Comparison of ENCODE assay signal across 8 cellular contexts in genomic region chr19:49817964-49818690, GRCh38. TPM values are rescaled to one million over a fixed set of nuclear protein-coding genes. Genes with fewer than 3 reads are reported as not detected.
A peak's percentile ranks its signal among the peaks of the same experiment; 100 is the strongest.
DNase-seq lines count a peak whose midpoint lies in the region; ATAC-seq, FAIRE-seq and TF ChIP-seq lines count a peak whose summit lies in the region.

Gene MED25, plus strand, starts transcription at chr19:49818289. Its CDS starts 53 bp downstream, at chr19:49818342.

- peaks cover 4 to 33% (median 13%) of the 10 kb centered on the region in 11 experiments; a peak in 17 of 22 replicates for H4K20me1 ChIP-seq in BLaER1 treated with 17β-estradiol and CSF1 and Interleukin-3, amounts not matched to agents 10 nM and 100 nM
- no peaks in the 10 kb centered on the region for H4K20me1 ChIP-seq in HepG2 (ENCODE audit: insufficient read depth, low read length)

- FAIRE-seq in GM19239 (lab: Jason Lieb, UNC) (peak; percentile 92), HepG2 (lab: Jason Lieb, UNC) (peak; percentile 83)

- no peak for TF ChIP-seq CTCF in HepG2 (CRISPR knock-in tag; IDR thresholded peaks at IDR 0.05)

- H3K4me2 ChIP-seq in BLaER1 treated with 17β-estradiol and CSF1 and Interleukin-3, amounts not matched to agents 10 nM and 100 nM, result peak within 1 kb of the TSS; percentile 87 to 98 (median 97)
- peak within 1 kb of the TSS; percentile 78 for H3K4me2 ChIP-seq in HepG2 (ENCODE audit: low read depth, low read length)

- no peaks in the 10 kb centered on the region for H3K27me3 ChIP-seq in BLaER1 treated with 17β-estradiol and CSF1 and Interleukin-3, amounts not matched to agents 10 nM and 100 nM
- H3K27me3 ChIP-seq in HepG2 (ENCODE audit: control insufficient read depth in 1 of 2, insufficient read depth in 2 of 2, low read length in 2 of 2), result no peaks in the 10 kb centered on the region; a peak in 1 of 5 replicates

- H3K27ac ChIP-seq in BLaER1 treated with 17β-estradiol and CSF1 and Interleukin-3, amounts not matched to agents 10 nM and 100 nM, result peak within 1 kb of the TSS; percentile 70 to 98 (median 85)
- H3K27ac ChIP-seq in HepG2 (ENCODE audit: extremely low read length, insufficient read depth, low read length), result peak within 1 kb of the TSS; percentile 88

- TF ChIP-seq RAD21 in HepG2 (CRISPR knock-in tag; IDR thresholded peaks at IDR 0.05), result no peak; the same call in 1 of the 2 replicates

- H3K4me3 ChIP-seq in BLaER1 treated with 17β-estradiol and CSF1 and Interleukin-3, amounts not matched to agents 10 nM and 100 nM, result peak within 1 kb of the TSS; percentile 80 to 96 (median 93)
- H3K4me3 ChIP-seq in HepG2 (replicated peaks in 1 of 3; ENCODE audit: insufficient read depth in 1 of 3, low read depth in 2 of 3, low read length in 3 of 3), result peak within 1 kb of the TSS; percentile 88 to 98 (median 91)

- intact Hi-C loops in HepG2 (cut with micrococcal nuclease; ENCODE audit: unreplicated experiment), result loop anchor here (10.0 kb wide), 1 partner anchor 53 kb away; the partner anchor contains the start of genes AP2A1 and TSKS

- no peaks in the 10 kb centered on the region for H3K9me3 ChIP-seq in BLaER1 treated with 17β-estradiol and CSF1 and Interleukin-3, amounts not matched to agents 10 nM and 100 nM (replicated peaks in 1 of 11)
- no peaks in the 10 kb centered on the region for H3K9me3 ChIP-seq in HepG2 (ENCODE audit: low read length)

- ATAC-seq in HG03457 (IDR thresholded peaks at IDR 0.05; ENCODE audit: unreplicated experiment), result peak; percentile 51
- ATAC-seq in HepG2, result peak; percentile 96

- WGBS in HepG2 (ENCODE audit: low lambda C conversion rate), result under 1% methylated on average over 26 of the region's 58 CpGs

- BruUV-seq in HepG2 (replicated peaks; lab: Mats Ljungman, UMichigan), result no TSS peak

- DNase-seq in GM19239 (ENCODE audit: insufficient read length, low spot score), result peak; percentile 81
- DNase-seq in NCI-H524 treated with DMSO at 0.1 percent for 48 hours (lab: John Stamatoyannopoulos, UW), result peak; percentile 56
- DNase-seq in activated CD4-positive, alpha-beta T cell treated with anti-CD3 and anti-CD28 coated beads, Interleukin-2, amount 50 U/mL, for 4 hours, result peak; percentile 82 to 84
- peak; percentile 90 for DNase-seq in dermis blood vessel endothelial cell
- peak; percentile 63 for DNase-seq in HepG2 (ENCODE audit: low spot score)
- DNase-seq in stimulated activated CD4-positive, alpha-beta T cell treated with anti-CD3 and anti-CD28 coated beads, Interleukin-4, amount 100 ng/mL, for 1 hour, result peak; percentile 83

- TF ChIP-seq POLR2A in HepG2 (IDR thresholded peaks at IDR 0.05; ENCODE audit: insufficient read depth in 1 of 2, low read depth in 2 of 2, low read length in 2 of 2), result peak; percentile 80 to 82

- H3K79me2 ChIP-seq in HepG2 (ENCODE audit: insufficient read depth, low read length), result peaks cover 20% of the 10 kb centered on the region

- CTCF ChIA-PET in HepG2 (lab: Yijun Ruan, JAX; ENCODE audit: low intra/inter-chr PET ratio, low total read pairs), result no interaction called here

- TF ChIP-seq EP300 in HepG2 (IDR thresholded peaks at IDR 0.05; ENCODE audit: low read depth in 2 of 2, low read length in 2 of 2) (no peak), HepG2 (CRISPR knock-in tag; IDR thresholded peaks at IDR 0.05; ENCODE audit: borderline replicate concordance) (no peak)

- POLR2A ChIA-PET in HepG2 (lab: Yijun Ruan, JAX), result interaction anchor here (1.0 kb wide), 1 partner anchor 46 kb away, joined by 3 read pairs; no protein-coding TSS in a partner anchor

- in situ Hi-C loops in HepG2 (cut with HindIII; ENCODE audit: extremely low pct_ligation_motif_present, low pct_unique_long_range_greater_than_20kb), result no loop called here

- peaks cover 14 to 33% (median 26%) of the 10 kb centered on the region in 11 experiments for H3K36me3 ChIP-seq in BLaER1 treated with 17β-estradiol and CSF1 and Interleukin-3, amounts not matched to agents 10 nM and 100 nM
- peaks cover 2 to 4% of the 10 kb centered on the region in 2 experiments; a peak in 1 of 5 replicates for H3K36me3 ChIP-seq in HepG2 (replicated peaks in 1 of 2; ENCODE audit: control insufficient read depth in 1 of 2, insufficient read depth in 2 of 2, low read length in 2 of 2)

- peak within 1 kb of the TSS; percentile 75 to 97 (median 91) for H3K9ac ChIP-seq in BLaER1 treated with 17β-estradiol and CSF1 and Interleukin-3, amounts not matched to agents 10 nM and 100 nM
- H3K9ac ChIP-seq in HepG2 (ENCODE audit: insufficient read depth, low read depth, low read length), result peak within 1 kb of the TSS; percentile 94

- peaks cover 23 to 32% (median 25%) of the 10 kb centered on the region in 10 experiments for H3K4me1 ChIP-seq in BLaER1 treated with 17β-estradiol and CSF1 and Interleukin-3, amounts not matched to agents 10 nM and 100 nM
- peaks cover 11% of the 10 kb centered on the region for H3K4me1 ChIP-seq in HepG2 (ENCODE audit: insufficient read depth, low read length)

- peak within 1 kb of the TSS; percentile 81 for H2AFZ ChIP-seq in HepG2 (ENCODE audit: low read length)

TF ChIP-seq in HepG2, 621 proteins besides CTCF, POLR2A, EP300 and RAD21 (continues in another document):
- TF ChIP-seq RFXAP (CRISPR knock-in tag; IDR thresholded peaks at IDR 0.05; ENCODE audit: borderline replicate concordance) (peak; percentile 67; the same call in 1 of the 2 replicates), NRL (CRISPR knock-in tag; IDR thresholded peaks at IDR 0.05; ENCODE audit: borderline replicate concordance) (peak; percentile 56; the same call in 1 of the 2 replicates), ZNF101 (CRISPR knock-in tag; IDR thresholded peaks at IDR 0.05; ENCODE audit: borderline replicate concordance, low read depth) (no peak), ISL2 (CRISPR knock-in tag; IDR thresholded peaks at IDR 0.05) (peak; percentile 60; the same call in 1 of the 2 replicates), KLF16 (CRISPR knock-in tag; IDR thresholded peaks at IDR 0.05) (peak in 1 of 2 experiments; percentile 23; a peak in 1 of 4 replicates), ZNF362 (CRISPR knock-in tag; IDR thresholded peaks at IDR 0.05; ENCODE audit: borderline replicate concordance) (no peak), SOX6 (IDR thresholded peaks at IDR 0.05) (no peak), SOX6 (CRISPR knock-in tag; IDR thresholded peaks at IDR 0.05) (0 out of 2 replicates have a peak, but pooled peaks have one; percentile 17), TOE1 (CRISPR knock-in tag; IDR thresholded peaks at IDR 0.05) (no peak), TFDP2 (CRISPR knock-in tag; IDR thresholded peaks at IDR 0.05) (peak; percentile 76), ZMAT5 (CRISPR knock-in tag; IDR thresholded peaks at IDR 0.05; ENCODE audit: borderline replicate concordance, low read depth) (no peak), RELA (CRISPR knock-in tag; IDR thresholded peaks at IDR 0.05) (peak; percentile 55; the same call in 1 of the 2 replicates), ZNF605 (CRISPR knock-in tag; IDR thresholded peaks at IDR 0.05) (peak; percentile 66)

RNA-seq across cellular contexts. Expression of gene MED25, which starts in this region (rescaled TPM):
- 13.4 and 34.4 TPM in 2 replicates for total RNA-seq in dermis blood vessel endothelial cell
- total RNA-seq in HepG2 (2016; rRNA removed; fragmentation: Illumina TruSeq; extraction: Trizol), result 11.1 and 11.3 TPM in 2 replicates
- 3.0 and 3.1 TPM in 2 replicates for total RNA-seq in HepG2 (2016; cell fraction: cytosol; rRNA removed; fragmentation: Illumina TruSeq; extraction: Trizol; ENCODE audit: low read depth)
- total RNA-seq in HepG2 (2016; cell fraction: insoluble cytoplasmic fraction; rRNA removed; fragmentation: Illumina TruSeq; extraction: Trizol), result 10.4 and 11.0 TPM in 2 replicates
- 6.7 and 8.6 TPM in 2 replicates for total RNA-seq in HepG2 (2016; cell fraction: membrane; rRNA removed; fragmentation: Illumina TruSeq; extraction: Trizol)
- total RNA-seq in HepG2 (2016; cell fraction: nucleus; rRNA removed; fragmentation: Illumina TruSeq; extraction: Trizol), result 18.0 and 18.4 TPM in 2 replicates
- polyA plus RNA-seq in HepG2 (2011; rRNA removed), result 13.3 and 15.1 TPM in 2 replicates
- polyA plus RNA-seq in HepG2 (2011; cell fraction: cytosol; rRNA removed), result 5.3 and 5.7 TPM in 2 replicates
- 48.1 and 61.9 TPM in 2 replicates for polyA plus RNA-seq in HepG2 (2011; cell fraction: nucleus; rRNA removed)
- 17.3 and 20.9 TPM in 2 replicates for polyA plus RNA-seq in HepG2 (2012)
- 5.1 and 5.2 TPM in 2 replicates for polyA plus RNA-seq in HepG2 (2016; cell fraction: cytosol; fragmentation: Illumina TruSeq; extraction: Trizol; ENCODE audit: low read depth)
- 16.3 and 22.3 TPM in 2 replicates for polyA plus RNA-seq in HepG2 (2016; cell fraction: insoluble cytoplasmic fraction; fragmentation: Illumina TruSeq; extraction: Trizol; ENCODE audit: low read depth)
- 7.9 and 9.9 TPM in 2 replicates for polyA plus RNA-seq in HepG2 (2016; cell fraction: membrane; fragmentation: Illumina TruSeq; extraction: Trizol; ENCODE audit: low read depth)
- 46.3 and 50.3 TPM in 2 replicates for polyA plus RNA-seq in HepG2 (2016; cell fraction: nucleus; fragmentation: Illumina TruSeq; extraction: Trizol; ENCODE audit: insufficient read depth, low read depth)
- polyA minus RNA-seq in HepG2 (2011; rRNA and poly(A)+ RNA removed; ENCODE audit: low replicate concordance), result 31.2 and 56.4 TPM in 2 replicates
- 9.1 and 11.4 TPM in 2 replicates for polyA minus RNA-seq in HepG2 (2011; cell fraction: cytosol; rRNA and poly(A)+ RNA removed)
- polyA minus RNA-seq in HepG2 (2011; cell fraction: nucleus; rRNA and poly(A)+ RNA removed), result 21.9 and 22.9 TPM in 2 replicates

Comparison
In these comparisons a context has a peak if more than half of its experiments do, and no peak if none do; other contexts are left out.
1. Peak in every context shown above with its lines: DNase-seq, ATAC-seq, H3K4me3 ChIP-seq and H3K27ac ChIP-seq.